23 cellular contexts compared by ENCODE assay signal in the genomic region with DNA sequence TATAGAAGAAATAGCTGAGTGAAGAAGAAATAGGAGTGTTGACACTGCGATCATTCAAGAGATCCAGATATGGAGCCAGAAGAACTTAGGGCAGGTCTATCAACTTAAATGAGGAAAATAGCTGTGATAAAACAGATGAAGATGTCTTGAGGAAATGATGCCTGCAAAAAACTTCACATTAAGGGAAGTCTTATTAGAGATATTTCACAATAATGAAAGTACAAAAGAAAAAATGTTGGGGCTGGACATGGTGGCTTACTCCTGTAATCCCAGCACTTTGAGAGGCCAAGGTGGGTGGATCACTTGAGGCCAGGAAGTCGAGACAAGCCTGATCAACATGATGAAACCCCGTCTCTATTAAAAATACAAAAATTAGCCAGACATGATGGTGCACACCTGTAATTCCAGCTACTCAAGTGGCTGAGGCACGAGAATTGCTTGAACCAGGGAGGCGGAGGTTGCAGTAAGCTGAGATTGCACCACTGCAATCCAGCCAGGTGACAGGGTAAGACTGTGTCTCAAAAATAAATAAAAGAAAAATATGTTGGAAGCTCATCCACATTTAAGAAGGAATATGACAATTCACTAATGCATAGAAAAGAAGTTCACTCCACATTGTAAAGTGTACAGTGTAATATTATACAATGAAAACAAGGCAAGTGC.
DNase-seq lines count a peak whose midpoint lies in the region; ATAC-seq and TF ChIP-seq lines count a peak whose summit lies in the region.
"Had no signal": no experiment of that assay in that cellular context is flagged by ENCODE, and none has a peak within 500 bp of the region (broad histone marks: within the 10 kb centered on the region; RNA-seq: fewer than 3 reads in every experiment).

No MANE protein-coding gene starts in this region.

- H3K4me3 ChIP-seq in epithelial cell of esophagus (ENCODE audit: low read length) = no peak overlapping the region
- H3K4me3 ChIP-seq: GM23248 had no signal

- no peak for DNase-seq in stimulated activated naive CD8-positive, alpha-beta T cell treated with anti-CD3 and anti-CD28 coated beads, Interleukin-15, amount 100 ng/mL, for 72 hours
- DNase-seq in epithelial cell of esophagus (ENCODE audit: low read depth) (peak; percentile 10), nephron progenitor cell (no peak), SW 1271 (lab: John Stamatoyannopoulos, UW) (no peak)
- DNase-seq: CD4-positive, alpha-beta T cell; DMS53; GM23248; H7; MM.1S; NCI-H1092 treated with DMSO at 0.1 percent for 48 hours; NCI-H1436; NCI-H187; NCI-H2081 treated with DMSO at 0.1 percent for 48 hours; NCI-H2171; NCI-H226; NCI-H510A; NCI-H69; SHP77 had no signal

- H3K27me3 Mint-ChIP-seq in stimulated activated naive CD8-positive, alpha-beta T cell treated with anti-CD3 and anti-CD28 coated beads, Interleukin-15, Interleukin-2, amounts not matched to agents 100 ng/mL and 50 ng/mL, for 24 hours = no peaks in the 10 kb centered on the region
- no peaks in the 10 kb centered on the region for H3K27me3 Mint-ChIP-seq in stimulated activated naive CD8-positive, alpha-beta T cell treated with anti-CD3 and anti-CD28 coated beads, Interleukin-15, amount 100 ng/mL, for 72 hours
- H3K27me3 Mint-ChIP-seq in nephron progenitor cell (ENCODE audit: low read depth, poor library complexity) = peaks cover 5% of the 10 kb centered on the region
- H3K27me3 Mint-ChIP-seq: CD4-positive, alpha-beta T cell; IgD-negative memory B cell had no signal

- no peak overlapping the region for H3K4me3 Mint-ChIP-seq in stimulated activated naive CD8-positive, alpha-beta T cell treated with anti-CD3 and anti-CD28 coated beads, Interleukin-15, Interleukin-2, amounts not matched to agents 100 ng/mL and 50 ng/mL, for 24 hours
- H3K4me3 Mint-ChIP-seq in stimulated activated naive CD8-positive, alpha-beta T cell treated with anti-CD3 and anti-CD28 coated beads, Interleukin-15, amount 100 ng/mL, for 72 hours = no peak overlapping the region
- no peak overlapping the region for H3K4me3 Mint-ChIP-seq in nephron progenitor cell
- H3K4me3 Mint-ChIP-seq: CD4-positive, alpha-beta T cell; IgD-negative memory B cell had no signal

- no peaks in the 10 kb centered on the region for H3K4me1 Mint-ChIP-seq in stimulated activated naive CD8-positive, alpha-beta T cell treated with anti-CD3 and anti-CD28 coated beads, Interleukin-15, Interleukin-2, amounts not matched to agents 100 ng/mL and 50 ng/mL, for 24 hours (ENCODE audit: low read depth)
- H3K4me1 Mint-ChIP-seq in stimulated activated naive CD8-positive, alpha-beta T cell treated with anti-CD3 and anti-CD28 coated beads, Interleukin-15, amount 100 ng/mL, for 72 hours = no peaks in the 10 kb centered on the region
- no peaks in the 10 kb centered on the region for H3K4me1 Mint-ChIP-seq in nephron progenitor cell
- H3K4me1 Mint-ChIP-seq: IgD-negative memory B cell had no signal

- peaks cover 30% of the 10 kb centered on the region for H3K36me3 Mint-ChIP-seq in stimulated activated naive CD8-positive, alpha-beta T cell treated with anti-CD3 and anti-CD28 coated beads, Interleukin-15, Interleukin-2, amounts not matched to agents 100 ng/mL and 50 ng/mL, for 24 hours (ENCODE audit: low read depth)
- H3K36me3 Mint-ChIP-seq in nephron progenitor cell (ENCODE audit: low read depth) = peaks cover 68% of the 10 kb centered on the region

- no peaks in the 10 kb centered on the region for H3K9me3 Mint-ChIP-seq in stimulated activated naive CD8-positive, alpha-beta T cell treated with anti-CD3 and anti-CD28 coated beads, Interleukin-15, Interleukin-2, amounts not matched to agents 100 ng/mL and 50 ng/mL, for 24 hours
- no peaks in the 10 kb centered on the region for H3K9me3 Mint-ChIP-seq in stimulated activated naive CD8-positive, alpha-beta T cell treated with anti-CD3 and anti-CD28 coated beads, Interleukin-15, amount 100 ng/mL, for 72 hours
- H3K9me3 Mint-ChIP-seq in nephron progenitor cell = peaks cover 9% of the 10 kb centered on the region

- ATAC-seq in stimulated activated naive CD8-positive, alpha-beta T cell treated with anti-CD3 and anti-CD28 coated beads, Interleukin-15, amount 100 ng/mL, for 72 hours = no peak
- ATAC-seq in HG03196 (IDR thresholded peaks at IDR 0.05; ENCODE audit: unreplicated experiment) (no peak), HG03571 (IDR thresholded peaks at IDR 0.05; ENCODE audit: unreplicated experiment) (no peak)
- ATAC-seq: Panc1 had no signal

- H3K27ac Mint-ChIP-seq in stimulated activated naive CD8-positive, alpha-beta T cell treated with anti-CD3 and anti-CD28 coated beads, Interleukin-15, Interleukin-2, amounts not matched to agents 100 ng/mL and 50 ng/mL, for 24 hours = peak overlapping the region; percentile 2
- H3K27ac Mint-ChIP-seq in stimulated activated naive CD8-positive, alpha-beta T cell treated with anti-CD3 and anti-CD28 coated beads, Interleukin-15, amount 100 ng/mL, for 72 hours = no peak overlapping the region
- peak overlapping the region; percentile 3 for H3K27ac Mint-ChIP-seq in nephron progenitor cell
- H3K27ac Mint-ChIP-seq: CD4-positive, alpha-beta T cell; IgD-negative memory B cell had no signal

- no peak for TF ChIP-seq CTCF in epithelial cell of esophagus (IDR thresholded peaks at IDR 0.05; ENCODE audit: insufficient read depth, low read depth, low read length, missing control alignments)
- no peak for TF ChIP-seq CTCF in nephron progenitor cell (IDR thresholded peaks at IDR 0.05)

Comparison
In these comparisons a context has a peak if more than half of its experiments do, and no peak if none do; other contexts are left out.
1. H3K27ac Mint-ChIP-seq: peak in stimulated activated naive CD8-positive, alpha-beta T cell treated with anti-CD3 and anti-CD28 coated beads, Interleukin-15, Interleukin-2, amounts not matched to agents 100 ng/mL and 50 ng/mL, for 24 hours (single experiment) and nephron progenitor cell (single experiment); none in stimulated activated naive CD8-positive, alpha-beta T cell treated with anti-CD3 and anti-CD28 coated beads, Interleukin-15, amount 100 ng/mL, for 72 hours (0 of 2).